Comparison of ENCODE assay signal across 15 cellular contexts in genomic region chr18:59052965-59053960, GRCh38.
DNase-seq lines count a peak whose midpoint lies in the region; ATAC-seq and TF ChIP-seq lines count a peak whose summit lies in the region.
"Had no signal": no experiment of that assay in that cellular context is flagged by ENCODE, and none has a peak within 500 bp of the region (broad histone marks: within the 10 kb centered on the region; RNA-seq: fewer than 3 reads in every experiment).

No MANE protein-coding gene starts in this region.

- H3K36me3 Mint-ChIP-seq in osteocyte (ENCODE audit: unreplicated experiment) = no peaks in the 10 kb centered on the region

- ATAC-seq in GM18868 (IDR thresholded peaks at IDR 0.05; ENCODE audit: unreplicated experiment) (no peak), SK-N-SH treated with all-trans-retinoic acid at 6 μM for 48 hours (no peak), GM21390 (IDR thresholded peaks at IDR 0.05; ENCODE audit: unreplicated experiment) (no peak)

- H3K9me3 Mint-ChIP-seq in osteocyte (ENCODE audit: unreplicated experiment) = no peaks in the 10 kb centered on the region
- H3K9me3 Mint-ChIP-seq: neural crest cell had no signal

- DNase-seq in AG08395 (ENCODE audit: low spot score) (peak; percentile 39), HEK293T (ENCODE audit: extremely low spot score) (no peak), coronary artery (ENCODE audit: low spot score) (peak; percentile 28), osteocyte (ENCODE audit: extremely low spot score, unreplicated experiment) (no peak), DMS53 treated with DMSO at 0.1 percent for 48 hours (lab: John Stamatoyannopoulos, UW; ENCODE audit: unreplicated experiment) (no peak)
- DNase-seq: activated CD4-positive, alpha-beta T cell treated with anti-CD3 and anti-CD28 coated beads for 1 hour; activated gamma-delta T cell treated with Interleukin-2 at 50 U/mL for 16 hours; effector memory CD4-positive, alpha-beta T cell; foreskin fibroblast; SHP77 had no signal

- no peak overlapping the region for H3K4me3 ChIP-seq in coronary artery
- H3K4me3 ChIP-seq: cardiac muscle cell had no signal

- peak overlapping the region; percentile 74 for H3K27ac Mint-ChIP-seq in osteocyte (ENCODE audit: unreplicated experiment)

- POLR2A ChIA-PET in HEK293T (lab: Yijun Ruan, JAX) = interaction anchor here (0.5 kb wide), 1 partner anchor 26 kb away, joined by 3 read pairs; no protein-coding TSS in a partner anchor

- H3K4me3 Mint-ChIP-seq in osteocyte (ENCODE audit: unreplicated experiment) = no peak overlapping the region
- H3K4me3 Mint-ChIP-seq: neural crest cell had no signal

- H3K4me1 Mint-ChIP-seq in osteocyte (ENCODE audit: unreplicated experiment) = peaks cover 27% of the 10 kb centered on the region

- H3K27me3 Mint-ChIP-seq in osteocyte (ENCODE audit: unreplicated experiment) = no peaks in the 10 kb centered on the region

- H3K27ac ChIP-seq in coronary artery = peak overlapping the region; percentile 11 to 86
- H3K27ac ChIP-seq: cardiac muscle cell had no signal

- CTCF ChIA-PET in HEK293T (lab: Yijun Ruan, JAX) = no interaction called here

- no peak for TF ChIP-seq CTCF in coronary artery (IDR thresholded peaks at IDR 0.05)
- no peak for TF ChIP-seq CTCF in osteocyte (IDR thresholded peaks at IDR 0.05)

TF ChIP-seq in HEK293T, 16 proteins besides CTCF, POLR2A, EP300 and RAD21:
- TF ChIP-seq NFRKB (IDR thresholded peaks at IDR 0.05) (no peak), PKNOX1 (IDR thresholded peaks at IDR 0.05) (peak; percentile 88), FOXK2 (IDR thresholded peaks at IDR 0.05) (no peak), SP1 (IDR thresholded peaks at IDR 0.05) (no peak), L3MBTL2 (conservative IDR thresholded peaks at IDR 0.05) (no peak), ELF4 (IDR thresholded peaks at IDR 0.05) (no peak), HDGF (IDR thresholded peaks at IDR 0.05; ENCODE audit: borderline replicate concordance) (no peak), TARDBP (IDR thresholded peaks at IDR 0.05) (no peak), FOXA1 (IDR thresholded peaks at IDR 0.05) (peak; percentile 74; the same call in 1 of the 2 replicates), ARNT (IDR thresholded peaks at IDR 0.05) (0 out of 2 replicates have a peak, but pooled peaks have one; percentile 36), SUZ12 (IDR thresholded peaks at IDR 0.05) (no peak), BHLHE40 (IDR thresholded peaks at IDR 0.05; ENCODE audit: borderline replicate concordance) (no peak), LEF1 (IDR thresholded peaks at IDR 0.05; ENCODE audit: borderline replicate concordance) (no peak), FOXM1 (IDR thresholded peaks at IDR 0.05; ENCODE audit: borderline replicate concordance) (no peak), CTBP1 (IDR thresholded peaks at IDR 0.05; ENCODE audit: borderline replicate concordance) (peak; percentile 81), ZNF384 (IDR thresholded peaks at IDR 0.05) (no peak)

TF ChIP-seq in SK-N-SH treated with all-trans-retinoic acid at 6 μM for 48 hours, 23 proteins besides CTCF, POLR2A, EP300 and RAD21:
- TF ChIP-seq TSHZ2 (CRISPR knock-in tag; IDR thresholded peaks at IDR 0.05) (no peak), TCF4 (CRISPR knock-in tag; IDR thresholded peaks at IDR 0.05; ENCODE audit: borderline replicate concordance) (no peak), ZNF565 (CRISPR knock-in tag; conservative IDR thresholded peaks at IDR 0.05; ENCODE audit: low read depth) (no peak), SNAI2 (CRISPR knock-in tag; IDR thresholded peaks at IDR 0.05) (no peak), ZNF8 (CRISPR knock-in tag; IDR thresholded peaks at IDR 0.05) (no peak)

Comparison
In these comparisons a context has a peak if more than half of its experiments do, and no peak if none do; other contexts are left out.
1. DNase-seq: peak in AG08395 (single experiment) and coronary artery (single experiment); none in HEK293T (single experiment), osteocyte (single experiment) and DMS53 treated with DMSO at 0.1 percent for 48 hours (single experiment).